Comparison of ENCODE assay signal across 7 cellular contexts in genomic region chr15:53225786-53226185, GRCh38.
"Had no signal": no experiment of that assay in that cellular context is flagged by ENCODE, and none has a peak within 500 bp of the region (broad histone marks: within the 10 kb centered on the region; RNA-seq: fewer than 3 reads in every experiment).

No MANE protein-coding gene starts in this region.

- H3K27ac ChIP-seq: HL-60 had no signal

- ATAC-seq: HepG2, K562 had no signal

- DNase-seq: IMR-90, KBM-7, KG1 had no signal

- H3K4me3 ChIP-seq: K562 had no signal

- FAIRE-seq: HepG2, HTR-8/SVneo, K562 had no signal
